8 cellular contexts compared by ENCODE assay signal in the genomic region with DNA sequence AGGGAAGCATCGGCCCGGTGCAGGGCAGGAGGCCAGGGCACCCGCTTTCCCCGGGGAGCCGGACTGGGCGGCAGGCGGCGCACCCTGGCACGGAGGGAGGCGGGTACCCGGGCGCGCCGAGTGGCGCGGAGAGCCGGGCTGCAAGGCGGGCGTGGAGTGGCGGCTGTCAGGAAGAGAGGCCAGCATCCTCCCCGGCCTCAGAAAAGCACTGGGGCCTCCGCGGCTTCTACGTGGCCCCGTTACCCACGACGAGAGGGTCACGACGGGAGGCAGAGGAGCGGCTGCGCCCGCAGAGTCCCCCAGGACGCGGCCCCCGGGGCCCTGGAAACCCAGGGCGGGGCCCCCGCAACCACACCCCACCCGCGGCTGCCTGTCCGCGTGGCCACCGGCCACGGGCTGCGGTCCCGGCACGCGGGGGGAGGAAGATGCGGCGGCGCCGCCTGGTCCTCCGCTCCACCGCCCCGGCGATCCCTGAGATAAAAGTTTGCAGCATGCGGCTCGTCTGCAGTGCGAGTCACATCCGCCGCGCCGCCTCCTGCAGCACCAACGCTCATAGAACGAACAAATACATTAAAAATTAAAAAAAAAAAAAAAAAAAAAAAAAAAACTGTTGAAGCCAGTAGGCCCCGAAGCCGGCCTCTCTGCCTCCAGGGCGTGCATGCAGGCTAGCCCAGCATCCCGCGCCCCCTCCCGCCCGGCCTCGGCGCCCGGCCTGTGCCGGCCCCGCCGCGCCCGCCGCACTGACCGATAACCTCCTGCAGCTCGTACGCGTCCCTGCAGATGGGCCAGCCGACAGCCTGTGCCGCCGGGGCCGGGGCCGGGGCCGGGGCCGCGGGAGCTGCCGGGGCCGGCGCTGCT. TPM values are rescaled to one million over a fixed set of nuclear protein-coding genes. Genes with fewer than 3 reads are reported as not detected.
DNase-seq lines count a peak whose midpoint lies in the region; ATAC-seq and TF ChIP-seq lines count a peak whose summit lies in the region.

No MANE protein-coding gene starts in this region.

- TF ChIP-seq CTCF in Peyer's patch (IDR thresholded peaks at IDR 0.05) (peak in 4 of 6 experiments; percentile 25 to 67 (median 58)), fibroblast of the aortic adventitia (IDR thresholded peaks at IDR 0.05; ENCODE audit: insufficient read depth, low read length) (peak; percentile 2), nephron progenitor cell (IDR thresholded peaks at IDR 0.05) (no peak)

- peaks cover 52% of the 10 kb centered on the region for H3K4me1 Mint-ChIP-seq in nephron progenitor cell
- peaks cover 42% of the 10 kb centered on the region for H3K4me1 Mint-ChIP-seq in stimulated activated naive CD8-positive, alpha-beta T cell treated with anti-CD3 and anti-CD28 coated beads, Interleukin-15, Interleukin-2, amounts not matched to agents 100 ng/mL and 50 ng/mL, for 24 hours (ENCODE audit: low read depth)

- H3K36me3 Mint-ChIP-seq in nephron progenitor cell (ENCODE audit: low read depth) = no peaks in the 10 kb centered on the region
- H3K36me3 Mint-ChIP-seq in stimulated activated naive CD8-positive, alpha-beta T cell treated with anti-CD3 and anti-CD28 coated beads, Interleukin-15, Interleukin-2, amounts not matched to agents 100 ng/mL and 50 ng/mL, for 24 hours (ENCODE audit: low read depth) = peaks cover 6% of the 10 kb centered on the region

- peaks cover 0 to 10% (median 0%) of the 10 kb centered on the region in 11 experiments; a peak in 4 of 22 replicates for H3K9me3 ChIP-seq in BLaER1 treated with 17β-estradiol and CSF1 and Interleukin-3, amounts not matched to agents 10 nM and 100 nM (replicated peaks in 1 of 11)
- H3K9me3 ChIP-seq in Peyer's patch = no peaks in the 10 kb centered on the region

- no peaks in the 10 kb centered on the region for H3K9me3 Mint-ChIP-seq in nephron progenitor cell
- H3K9me3 Mint-ChIP-seq in stimulated activated naive CD8-positive, alpha-beta T cell treated with anti-CD3 and anti-CD28 coated beads, Interleukin-15, Interleukin-2, amounts not matched to agents 100 ng/mL and 50 ng/mL, for 24 hours = no peaks in the 10 kb centered on the region

- peaks cover 0 to 37% (median 17%) of the 10 kb centered on the region in 11 experiments; a peak in 7 of 22 replicates for H4K20me1 ChIP-seq in BLaER1 treated with 17β-estradiol and CSF1 and Interleukin-3, amounts not matched to agents 10 nM and 100 nM

- peak overlapping the region in 10 of 11 experiments; percentile 59 to 92 (median 88); a peak in 20 of 22 replicates for H3K27ac ChIP-seq in BLaER1 treated with 17β-estradiol and CSF1 and Interleukin-3, amounts not matched to agents 10 nM and 100 nM
- H3K27ac ChIP-seq in Peyer's patch = peak overlapping the region; percentile 84 to 92 (median 88)

- H3K9ac ChIP-seq in BLaER1 treated with 17β-estradiol and CSF1 and Interleukin-3, amounts not matched to agents 10 nM and 100 nM = peak overlapping the region; percentile 55 to 94 (median 90)

- H3K36me3 ChIP-seq in BLaER1 treated with 17β-estradiol and CSF1 and Interleukin-3, amounts not matched to agents 10 nM and 100 nM = peaks cover 0 to 10% (median 0%) of the 10 kb centered on the region in 11 experiments; a peak in 1 of 22 replicates
- H3K36me3 ChIP-seq in Peyer's patch = no peaks in the 10 kb centered on the region

- H3K4me1 ChIP-seq in BLaER1 treated with 17β-estradiol and CSF1 and Interleukin-3, amounts not matched to agents 10 nM and 100 nM = peaks cover 31 to 53% (median 47%) of the 10 kb centered on the region in 10 experiments
- peaks cover 0 to 27% (median 5%) of the 10 kb centered on the region in 4 donors for H3K4me1 ChIP-seq in Peyer's patch

- H3K4me3 Mint-ChIP-seq in nephron progenitor cell = peak overlapping the region; percentile 98
- H3K4me3 Mint-ChIP-seq in stimulated activated naive CD8-positive, alpha-beta T cell treated with anti-CD3 and anti-CD28 coated beads, Interleukin-15, Interleukin-2, amounts not matched to agents 100 ng/mL and 50 ng/mL, for 24 hours = peak overlapping the region; percentile 95

- no peaks in the 10 kb centered on the region; a peak in 1 of 22 replicates for H3K27me3 ChIP-seq in BLaER1 treated with 17β-estradiol and CSF1 and Interleukin-3, amounts not matched to agents 10 nM and 100 nM
- no peaks in the 10 kb centered on the region for H3K27me3 ChIP-seq in Peyer's patch

- DNase-seq in GM19238 (ENCODE audit: insufficient read length, low spot score) (peak; percentile 20), Peyer's patch (peak; percentile 74 to 88 (median 87)), fibroblast of the aortic adventitia (ENCODE audit: low read depth) (peak; percentile 59), nephron progenitor cell (peak; percentile 59)
- DNase-seq in activated T-helper 9 cell treated with anti-CD3 and anti-CD28 coated beads, Interleukin-2, amount 50 U/mL, for 16 hours (ENCODE audit: low read depth) = peak; percentile 70

- peak overlapping the region; percentile 80 to 96 (median 91) for H3K4me2 ChIP-seq in BLaER1 treated with 17β-estradiol and CSF1 and Interleukin-3, amounts not matched to agents 10 nM and 100 nM

- peak overlapping the region; percentile 76 to 96 (median 88) for H3K4me3 ChIP-seq in BLaER1 treated with 17β-estradiol and CSF1 and Interleukin-3, amounts not matched to agents 10 nM and 100 nM
- peak overlapping the region; percentile 72 to 96 (median 83) for H3K4me3 ChIP-seq in Peyer's patch
- peak overlapping the region; percentile 77 for H3K4me3 ChIP-seq in fibroblast of the aortic adventitia (ENCODE audit: low read depth, low read length)

- peaks cover 12% of the 10 kb centered on the region for H3K27me3 Mint-ChIP-seq in nephron progenitor cell (ENCODE audit: low read depth, poor library complexity)
- no peaks in the 10 kb centered on the region for H3K27me3 Mint-ChIP-seq in stimulated activated naive CD8-positive, alpha-beta T cell treated with anti-CD3 and anti-CD28 coated beads, Interleukin-15, Interleukin-2, amounts not matched to agents 100 ng/mL and 50 ng/mL, for 24 hours

- peak; percentile 57 for ATAC-seq in HG03378 (IDR thresholded peaks at IDR 0.05; ENCODE audit: unreplicated experiment)

- TF ChIP-seq POLR2A in Peyer's patch (IDR thresholded peaks at IDR 0.05) = peak in 1 of 2 donors; percentile 19

- H3K27ac Mint-ChIP-seq in nephron progenitor cell = peak overlapping the region; percentile 86
- peak overlapping the region; percentile 89 for H3K27ac Mint-ChIP-seq in stimulated activated naive CD8-positive, alpha-beta T cell treated with anti-CD3 and anti-CD28 coated beads, Interleukin-15, Interleukin-2, amounts not matched to agents 100 ng/mL and 50 ng/mL, for 24 hours

RNA-seq across cellular contexts. Expression of a gene that starts 0.7 kb away (rescaled TPM):
- total RNA-seq in Peyer's patch (10 to 100 TPM; 39.6 to 55.9 (median 51.0) TPM), fibroblast of the aortic adventitia (ENCODE audit: low replicate concordance) (8.2 and 31.0 TPM in 2 replicates)

Comparison
In these comparisons a context has a peak if more than half of its experiments do, and no peak if none do; other contexts are left out.
1. Peak in every context shown above with its lines: DNase-seq, ATAC-seq, H3K4me3 ChIP-seq and H3K27ac ChIP-seq.
2. DNase-seq: peak in every context shown above with its lines; median percentile 87 in Peyer's patch; 70 in activated T-helper 9 cell treated with anti-CD3 and anti-CD28 coated beads, Interleukin-2, amount 50 U/mL, for 16 hours; 59 in fibroblast of the aortic adventitia; 59 in nephron progenitor cell; 20 in GM19238.